In the genomic region with DNA sequence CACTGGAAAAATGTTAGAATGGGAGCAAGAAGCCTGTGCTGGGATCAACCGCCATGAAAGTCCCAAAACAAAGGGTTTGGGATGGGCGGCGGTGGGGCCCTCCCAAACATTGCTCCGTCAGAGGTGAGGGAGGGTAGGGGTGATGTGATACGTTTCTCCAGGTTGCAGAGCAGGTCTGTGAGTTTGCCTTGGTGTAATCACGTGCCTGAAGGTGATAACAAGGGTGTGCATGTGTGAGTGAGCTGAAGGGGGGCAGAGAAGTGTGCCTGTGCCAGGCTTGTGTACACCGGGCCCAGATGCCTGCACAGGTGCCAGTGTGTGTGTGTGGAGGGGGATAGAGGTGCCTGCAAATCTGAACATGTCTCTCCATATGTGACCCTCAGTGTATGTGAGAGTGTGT, we compare ENCODE assay signal across 24 cellular contexts.
"Had no signal": no experiment of that assay in that cellular context is flagged by ENCODE, and none has a peak within 500 bp of the region (broad histone marks: within the 10 kb centered on the region; RNA-seq: fewer than 3 reads in every experiment).

No MANE protein-coding gene starts in this region.

- H3K4me1 Mint-ChIP-seq: activated naive CD8-positive, alpha-beta T cell treated with anti-CD3 and anti-CD28 coated beads, Interleukin-2, amount 50 U/mL, for 24 hours; immature natural killer cell; T-cell had no signal

- DNase-seq: activated CD4-positive, alpha-beta T cell treated with anti-CD3 and anti-CD28 coated beads for 1 hour; activated CD4-positive, alpha-beta T cell treated with anti-CD3 and anti-CD28 coated beads, Interleukin-2, amount 50 U/mL, for 1 hour; activated CD8-positive, alpha-beta T cell treated with anti-CD3 and anti-CD28 coated beads, Interleukin-2, amount 10 ng/mL, durations not matched to agents 7 days and 5 days; activated gamma-delta T cell; activated naive CD4-positive, alpha-beta T cell treated with anti-CD3 and anti-CD28 coated beads, Interleukin-2, amount 50 U/mL, for 16 hours; activated naive CD8-positive, alpha-beta T cell treated with anti-CD3 and anti-CD28 coated beads, Interleukin-2, amount 50 U/mL, for 24 hours; immature natural killer cell; kidney glomerular epithelial cell; left lung; midbrain; spleen; stimulated activated CD4-positive, alpha-beta T cell treated with anti-CD3 and anti-CD28 coated beads, Interleukin-4, amount 100 ng/mL, for 24 hours; stimulated activated naive CD8-positive, alpha-beta T cell treated with anti-CD3 and anti-CD28 coated beads, Interleukin-15, Interleukin-2, amounts not matched to agents 100 U/mL and 50 U/mL, for 24 hours; substantia nigra; T-cell; tibial artery had no signal

- H3K27me3 ChIP-seq: right atrium auricular region, tibial artery had no signal

- H3K4me1 ChIP-seq: left lung, prostate gland, right atrium auricular region had no signal

- H3K9me3 ChIP-seq: left lung, prostate gland, right atrium auricular region, spleen, tibial artery had no signal

- H3K36me3 ChIP-seq: cardiac muscle cell, left lung, prostate gland, right atrium auricular region, spleen had no signal

- FAIRE-seq: TTC549 had no signal

- H3K9me3 Mint-ChIP-seq: activated naive CD8-positive, alpha-beta T cell treated with anti-CD3 and anti-CD28 coated beads, Interleukin-2, amount 50 U/mL, for 24 hours; activated T-helper 1 cell treated with anti-CD3 and anti-CD28 coated beads, Interleukin-12 subunit alpha, Interleukin-12 subunit beta, Interleukin-2, Interleukin-4 antibody, amounts not matched to agents 30 ng/mL and 10 ng/mL and 1 ng/mL, durations not matched to agents 14 hours and 24 hours and 36 hours; immature natural killer cell; neural crest cell; T-cell had no signal

- H3K27ac Mint-ChIP-seq: activated CD8-positive, alpha-beta T cell treated with anti-CD3 and anti-CD28 coated beads, Interleukin-2, amount 10 ng/mL, durations not matched to agents 7 days and 5 days; activated naive CD8-positive, alpha-beta T cell treated with anti-CD3 and anti-CD28 coated beads, Interleukin-2, amount 50 U/mL, for 24 hours; activated T-helper 1 cell treated with anti-CD3 and anti-CD28 coated beads, Interleukin-12 subunit alpha, Interleukin-12 subunit beta, Interleukin-2, Interleukin-4 antibody, amounts not matched to agents 30 ng/mL and 10 ng/mL and 1 ng/mL, durations not matched to agents 14 hours and 24 hours and 36 hours; immature natural killer cell; T-cell had no signal

- H3K27ac ChIP-seq: cardiac muscle cell, epithelial cell of prostate, left lung, prostate gland, right atrium auricular region, spleen had no signal

- H3K4me3 ChIP-seq: cardiac muscle cell, left lung, lung, prostate gland, right atrium auricular region, spleen, tibial artery had no signal

- H3K4me3 Mint-ChIP-seq: activated CD8-positive, alpha-beta T cell treated with anti-CD3 and anti-CD28 coated beads, Interleukin-2, amount 10 ng/mL, durations not matched to agents 7 days and 5 days; activated naive CD8-positive, alpha-beta T cell treated with anti-CD3 and anti-CD28 coated beads, Interleukin-2, amount 50 U/mL, for 24 hours; activated T-helper 1 cell treated with anti-CD3 and anti-CD28 coated beads, Interleukin-12 subunit alpha, Interleukin-12 subunit beta, Interleukin-2, Interleukin-4 antibody, amounts not matched to agents 30 ng/mL and 10 ng/mL and 1 ng/mL, durations not matched to agents 14 hours and 24 hours and 36 hours; immature natural killer cell; T-cell had no signal

- ATAC-seq: activated CD8-positive, alpha-beta T cell treated with anti-CD3 and anti-CD28 coated beads, Interleukin-2, amount 10 ng/mL, durations not matched to agents 7 days and 5 days; activated naive CD8-positive, alpha-beta T cell treated with anti-CD3 and anti-CD28 coated beads, Interleukin-2, amount 50 U/mL, for 24 hours; left lung; stimulated activated naive CD8-positive, alpha-beta T cell treated with anti-CD3 and anti-CD28 coated beads, Interleukin-15, Interleukin-2, amounts not matched to agents 100 U/mL and 50 U/mL, for 24 hours; T-cell had no signal
